In the genomic region with DNA sequence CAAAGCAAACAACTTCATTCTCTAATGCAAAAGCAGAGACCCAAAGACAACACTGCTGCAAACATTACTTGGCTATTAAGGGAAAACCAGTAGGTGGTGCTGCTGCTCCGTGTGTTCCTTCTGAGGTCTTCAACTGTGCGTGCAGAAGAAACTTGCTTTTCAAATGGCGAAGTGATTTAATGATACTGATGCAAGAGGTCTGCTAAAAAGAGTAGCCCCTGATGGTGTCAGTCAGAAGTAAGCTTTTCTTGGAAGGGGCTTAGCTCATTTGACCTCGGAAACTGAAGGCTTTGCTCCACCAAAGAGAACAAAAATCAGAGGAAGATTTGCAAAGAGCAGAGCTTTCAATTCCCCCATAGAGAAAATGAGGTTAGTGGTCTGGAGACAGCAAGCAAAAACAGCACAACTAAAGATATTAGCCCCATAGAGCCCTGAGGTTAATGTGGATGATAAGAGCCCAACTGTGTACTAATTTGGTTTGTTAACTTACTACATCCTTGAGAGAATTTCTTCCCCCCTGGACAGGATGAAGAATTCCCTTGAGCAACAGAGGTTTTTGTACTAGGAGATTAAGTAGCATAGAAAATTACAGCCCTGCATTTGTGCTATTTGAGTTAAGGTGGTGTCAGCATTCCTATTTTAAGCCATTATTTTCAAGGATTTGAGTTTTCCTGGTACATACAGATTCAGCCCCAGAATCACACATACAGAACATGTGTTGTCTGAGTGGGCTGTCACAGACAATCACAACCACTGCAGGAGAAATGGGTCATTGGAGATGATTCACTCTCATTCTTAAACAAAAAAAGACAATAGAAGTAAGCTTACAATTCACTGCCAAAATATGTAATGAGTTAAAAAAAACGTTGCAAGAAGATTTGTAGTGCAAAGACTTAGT, we compare ENCODE assay signal across 9 cellular contexts.
DNase-seq lines count a peak whose midpoint lies in the region; ATAC-seq and TF ChIP-seq lines count a peak whose summit lies in the region.
"Had no signal": no experiment of that assay in that cellular context is flagged by ENCODE, and none has a peak within 500 bp of the region (broad histone marks: within the 10 kb centered on the region; RNA-seq: fewer than 3 reads in every experiment).

No MANE protein-coding gene starts in this region.

- POLR2A ChIA-PET in Panc1 (lab: Charles Lee): no interaction called here

- no peak overlapping the region for H3K4me3 Mint-ChIP-seq in activated naive CD8-positive, alpha-beta T cell treated with anti-CD3 and anti-CD28 coated beads for 36 hours
- H3K4me3 Mint-ChIP-seq: central memory CD8-positive, alpha-beta T cell had no signal

- no peaks in the 10 kb centered on the region for H3K36me3 ChIP-seq in Panc1 (ENCODE audit: control insufficient read depth, insufficient read depth, low read length)
- H3K36me3 ChIP-seq in left ventricle myocardium inferior: no peaks in the 10 kb centered on the region

- H3K4me3 ChIP-seq in Jurkat, Clone E6-1 (ENCODE audit: low read length): no peak overlapping the region
- H3K4me3 ChIP-seq in Panc1 (ENCODE audit: low read depth in 2 of 2, low read length in 2 of 2) (no peak overlapping the region; a peak in 1 of 4 replicates), left ventricle myocardium inferior (no peak overlapping the region), retinal pigment epithelial cell (ENCODE audit: low read length) (peak overlapping the region; percentile 16)

- intact Hi-C loops in Panc1 (cut with micrococcal nuclease; ENCODE audit: unreplicated experiment) (loop anchor here (1.0 to 10.0 kb wide), 2 partner anchors 347 to 1048 kb away; no protein-coding TSS in a partner anchor), left ventricle myocardium inferior (cut with micrococcal nuclease) (no loop called here)

- CTCF ChIA-PET in Panc1 (lab: Charles Lee): no interaction called here

- H3K9me3 ChIP-seq in Panc1 (ENCODE audit: control insufficient read depth, insufficient read depth, low read depth, low read length): no peaks in the 10 kb centered on the region
- no peaks in the 10 kb centered on the region for H3K9me3 ChIP-seq in left ventricle myocardium inferior (replicated peaks)

- peak; percentile 81 for ATAC-seq in GM21390 (IDR thresholded peaks at IDR 0.05; ENCODE audit: unreplicated experiment)
- peak; percentile 73; the same call in 1 of the 2 replicates for ATAC-seq in Panc1
- ATAC-seq in GM21381 (IDR thresholded peaks at IDR 0.05; ENCODE audit: unreplicated experiment): no peak

- H3K27me3 ChIP-seq in Panc1 (ENCODE audit: control insufficient read depth, insufficient read depth, low read length): peaks cover 2% of the 10 kb centered on the region; the same call in 1 of the 2 replicates
- H3K27me3 ChIP-seq in left ventricle myocardium inferior (ENCODE audit: low read depth): no peaks in the 10 kb centered on the region

- DNase-seq in DMS53 (lab: John Stamatoyannopoulos, UW): peak; percentile 77
- peak; percentile 65 for DNase-seq in Jurkat, Clone E6-1 (ENCODE audit: low read depth, low spot score)
- peak; percentile 25 for DNase-seq in Panc1 (ENCODE audit: low read depth, low spot score)
- DNase-seq in activated naive CD8-positive, alpha-beta T cell treated with anti-CD3 and anti-CD28 coated beads for 36 hours: peak; percentile 47
- peak; percentile 20 for DNase-seq in left ventricle myocardium inferior
- no peak for DNase-seq in retinal pigment epithelial cell (ENCODE audit: low read depth)

- BruUV-seq in Panc1 (replicated peaks; lab: Mats Ljungman, UMichigan): no TSS peak

- H3K36me3 Mint-ChIP-seq in activated naive CD8-positive, alpha-beta T cell treated with anti-CD3 and anti-CD28 coated beads for 36 hours: no peaks in the 10 kb centered on the region

- H3K27me3 Mint-ChIP-seq in activated naive CD8-positive, alpha-beta T cell treated with anti-CD3 and anti-CD28 coated beads for 36 hours: peaks cover 11% of the 10 kb centered on the region
- H3K27me3 Mint-ChIP-seq: central memory CD8-positive, alpha-beta T cell had no signal

- no peaks in the 10 kb centered on the region for H3K9me3 Mint-ChIP-seq in activated naive CD8-positive, alpha-beta T cell treated with anti-CD3 and anti-CD28 coated beads for 36 hours
- H3K9me3 Mint-ChIP-seq: central memory CD8-positive, alpha-beta T cell had no signal

- H3K4me1 Mint-ChIP-seq in activated naive CD8-positive, alpha-beta T cell treated with anti-CD3 and anti-CD28 coated beads for 36 hours: peaks cover 2% of the 10 kb centered on the region
- H3K4me1 Mint-ChIP-seq: central memory CD8-positive, alpha-beta T cell had no signal

- in situ Hi-C loops in Panc1 (cut with HindIII; ENCODE audit: low pct_unique_long_range_greater_than_20kb, low sequenced_read_pairs): no loop called here

- peak; percentile 76 for TF ChIP-seq CTCF in Panc1 (IDR thresholded peaks at IDR 0.05)
- TF ChIP-seq CTCF in left ventricle myocardium inferior (IDR thresholded peaks at IDR 0.05; ENCODE audit: borderline replicate concordance): peak; percentile 82
- peak; percentile 91 for TF ChIP-seq CTCF in retinal pigment epithelial cell (conservative IDR thresholded peaks at IDR 0.05; ENCODE audit: low read depth, low read length)

- no peak overlapping the region for H3K27ac ChIP-seq in Panc1 (ENCODE audit: low read length)
- H3K27ac ChIP-seq in left ventricle myocardium inferior (replicated peaks): no peak overlapping the region

- H3K27ac Mint-ChIP-seq in activated naive CD8-positive, alpha-beta T cell treated with anti-CD3 and anti-CD28 coated beads for 36 hours: no peak overlapping the region

- H3K4me1 ChIP-seq in Panc1 (ENCODE audit: control insufficient read depth, insufficient read depth, low read length) (no peaks in the 10 kb centered on the region), left ventricle myocardium inferior (no peaks in the 10 kb centered on the region)
